Comparison of ENCODE assay signal across 17 cellular contexts in the genomic region with DNA sequence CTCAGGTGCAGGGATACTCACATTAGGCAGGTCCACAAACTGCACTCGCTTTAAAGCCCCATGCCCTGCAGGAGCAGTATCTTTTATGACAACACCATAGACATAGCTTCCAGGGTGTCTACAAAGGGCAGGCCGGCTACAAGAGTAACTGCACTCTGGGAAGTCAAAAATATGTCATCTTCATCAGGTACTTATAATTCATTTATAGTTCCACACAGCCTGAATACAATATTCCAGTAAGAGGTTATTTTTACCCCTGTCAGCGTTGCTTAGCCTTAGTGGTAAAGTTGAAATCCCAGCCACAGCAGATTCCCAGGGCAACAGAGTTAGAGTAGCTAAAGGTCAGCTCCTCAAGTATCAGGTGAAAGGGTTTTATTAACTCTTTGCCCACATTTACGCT.
DNase-seq lines count a peak whose midpoint lies in the region; ATAC-seq and TF ChIP-seq lines count a peak whose summit lies in the region.
"Had no signal": no experiment of that assay in that cellular context is flagged by ENCODE, and none has a peak within 500 bp of the region (broad histone marks: within the 10 kb centered on the region; RNA-seq: fewer than 3 reads in every experiment).

No MANE protein-coding gene starts in this region.

- TF ChIP-seq EP300 in SK-N-SH (IDR thresholded peaks at IDR 0.05; ENCODE audit: borderline replicate concordance in 1 of 2, low read depth in 1 of 2, low read length in 1 of 2): no peak

- H3K9me3 Mint-ChIP-seq in activated T-helper 17 cell treated with anti-CD3 and anti-CD28 coated beads, Interleukin-2, amount 50 U/mL, for 72 hours: no peaks in the 10 kb centered on the region
- no peaks in the 10 kb centered on the region for H3K9me3 Mint-ChIP-seq in nephron
- peaks cover 3% of the 10 kb centered on the region for H3K9me3 Mint-ChIP-seq in stimulated activated memory B cell treated with anti-CD40 and anti-IgM and Interleukin-4, amounts not matched to agents 10 μg/mL and 1 μg/mL and 100 μg/mL, for 72 hours
- H3K9me3 Mint-ChIP-seq in stimulated activated naive B cell treated with anti-CD40 and anti-IgM and Interleukin-4, amounts not matched to agents 10 μg/mL and 1 μg/mL and 100 μg/mL, for 72 hours: no peaks in the 10 kb centered on the region
- H3K9me3 Mint-ChIP-seq: CD4-positive, alpha-beta T cell; GM23338 had no signal

- no peak for ATAC-seq in SK-N-SH treated with all-trans-retinoic acid at 6 μM for 48 hours
- no peak for ATAC-seq in activated T-helper 17 cell treated with anti-CD3 and anti-CD28 coated beads, Interleukin-2, amount 50 U/mL, for 72 hours (replicated peaks)
- peak; percentile 24 for ATAC-seq in stimulated activated memory B cell treated with anti-CD40 and anti-IgM and Interleukin-4, amounts not matched to agents 10 μg/mL and 1 μg/mL and 100 μg/mL, for 72 hours
- ATAC-seq in HG02623 (IDR thresholded peaks at IDR 0.05; ENCODE audit: unreplicated experiment): no peak
- no peak for ATAC-seq in stimulated activated naive B cell treated with anti-CD40 and anti-IgM and Interleukin-4, amounts not matched to agents 10 μg/mL and 1 μg/mL and 100 μg/mL, for 72 hours (replicated peaks)
- ATAC-seq: A549, GM23338 had no signal

- TF ChIP-seq RAD21 in SK-N-SH (IDR thresholded peaks at IDR 0.05; ENCODE audit: low read length): no peak

- DNase-seq in SK-N-SH: no peak
- DNase-seq in NCI-H82 (lab: John Stamatoyannopoulos, UW): no peak
- DNase-seq in stimulated activated naive B cell treated with anti-CD40 and anti-IgM and Interleukin-4, amounts not matched to agents 10 μg/mL and 1 μg/mL and 100 μg/mL, for 72 hours: no peak
- DNase-seq: AML-193; Caco-2; CD4-positive, alpha-beta T cell; GDM1; HCEC 1CT had no signal

- peaks cover 0 to 20% of the 10 kb centered on the region in 2 experiments; a peak in 2 of 4 replicates for H3K4me1 ChIP-seq in SK-N-SH (ENCODE audit: control insufficient read depth in 1 of 2, insufficient read depth in 2 of 2, low read depth in 1 of 2, low read length in 1 of 2)
- H3K4me1 ChIP-seq: A549, Caco-2 had no signal

- no peak overlapping the region for H3K4me3 Mint-ChIP-seq in activated T-helper 17 cell treated with anti-CD3 and anti-CD28 coated beads, Interleukin-2, amount 50 U/mL, for 72 hours
- H3K4me3 Mint-ChIP-seq in nephron: no peak overlapping the region
- no peak overlapping the region for H3K4me3 Mint-ChIP-seq in stimulated activated memory B cell treated with anti-CD40 and anti-IgM and Interleukin-4, amounts not matched to agents 10 μg/mL and 1 μg/mL and 100 μg/mL, for 72 hours
- no peak overlapping the region for H3K4me3 Mint-ChIP-seq in stimulated activated naive B cell treated with anti-CD40 and anti-IgM and Interleukin-4, amounts not matched to agents 10 μg/mL and 1 μg/mL and 100 μg/mL, for 72 hours
- H3K4me3 Mint-ChIP-seq: CD4-positive, alpha-beta T cell; GM23338 had no signal

- H3K4me3 ChIP-seq in SK-N-SH (ENCODE audit: low read depth in 2 of 2, low read length in 1 of 2): no peak overlapping the region
- H3K4me3 ChIP-seq: A549, GM23338 had no signal

- H3K27ac Mint-ChIP-seq in activated T-helper 17 cell treated with anti-CD3 and anti-CD28 coated beads, Interleukin-2, amount 50 U/mL, for 72 hours: peak overlapping the region; percentile 12
- H3K27ac Mint-ChIP-seq in nephron: peak overlapping the region; percentile 37 to 89 (median 61)
- H3K27ac Mint-ChIP-seq in stimulated activated memory B cell treated with anti-CD40 and anti-IgM and Interleukin-4, amounts not matched to agents 10 μg/mL and 1 μg/mL and 100 μg/mL, for 72 hours: no peak overlapping the region
- H3K27ac Mint-ChIP-seq in stimulated activated naive B cell treated with anti-CD40 and anti-IgM and Interleukin-4, amounts not matched to agents 10 μg/mL and 1 μg/mL and 100 μg/mL, for 72 hours: no peak overlapping the region
- H3K27ac Mint-ChIP-seq: CD4-positive, alpha-beta T cell; GM23338 had no signal

- no peaks in the 10 kb centered on the region for H3K36me3 ChIP-seq in SK-N-SH (replicated peaks in 1 of 2; ENCODE audit: control insufficient read depth in 1 of 2, insufficient read depth in 2 of 2, low read length in 1 of 2)

- H3K4me2 ChIP-seq in SK-N-SH: no peak overlapping the region
- H3K4me2 ChIP-seq: A549, GM23338 had no signal

- peaks cover 1% of the 10 kb centered on the region for H3K36me3 Mint-ChIP-seq in activated T-helper 17 cell treated with anti-CD3 and anti-CD28 coated beads, Interleukin-2, amount 50 U/mL, for 72 hours (ENCODE audit: low read depth)
- no peaks in the 10 kb centered on the region for H3K36me3 Mint-ChIP-seq in nephron (ENCODE audit: low read depth)
- no peaks in the 10 kb centered on the region for H3K36me3 Mint-ChIP-seq in stimulated activated memory B cell treated with anti-CD40 and anti-IgM and Interleukin-4, amounts not matched to agents 10 μg/mL and 1 μg/mL and 100 μg/mL, for 72 hours
- H3K36me3 Mint-ChIP-seq in stimulated activated naive B cell treated with anti-CD40 and anti-IgM and Interleukin-4, amounts not matched to agents 10 μg/mL and 1 μg/mL and 100 μg/mL, for 72 hours: no peaks in the 10 kb centered on the region

- H3K79me2 ChIP-seq in SK-N-SH (ENCODE audit: insufficient read depth): no peaks in the 10 kb centered on the region; the same call in 1 of the 2 replicates

- no peak overlapping the region for H3K9ac ChIP-seq in SK-N-SH

- H3K9me3 ChIP-seq in SK-N-SH: no peaks in the 10 kb centered on the region
- H3K9me3 ChIP-seq: Caco-2 had no signal

- WGBS in SK-N-SH (ENCODE audit: low lambda C conversion rate): 80% methylated on average over 4 of the region's 4 CpGs

- POLR2A ChIA-PET in SK-N-SH (lab: Yijun Ruan, JAX): no interaction called here

- H3K27me3 ChIP-seq in SK-N-SH (ENCODE audit: insufficient read depth): no peaks in the 10 kb centered on the region

- no peaks in the 10 kb centered on the region for H3K27me3 Mint-ChIP-seq in activated T-helper 17 cell treated with anti-CD3 and anti-CD28 coated beads, Interleukin-2, amount 50 U/mL, for 72 hours
- no peaks in the 10 kb centered on the region for H3K27me3 Mint-ChIP-seq in nephron (ENCODE audit: low read depth)
- peaks cover 24% of the 10 kb centered on the region for H3K27me3 Mint-ChIP-seq in stimulated activated memory B cell treated with anti-CD40 and anti-IgM and Interleukin-4, amounts not matched to agents 10 μg/mL and 1 μg/mL and 100 μg/mL, for 72 hours
- H3K27me3 Mint-ChIP-seq in stimulated activated naive B cell treated with anti-CD40 and anti-IgM and Interleukin-4, amounts not matched to agents 10 μg/mL and 1 μg/mL and 100 μg/mL, for 72 hours: no peaks in the 10 kb centered on the region

- no peaks in the 10 kb centered on the region for H3K4me1 Mint-ChIP-seq in activated T-helper 17 cell treated with anti-CD3 and anti-CD28 coated beads, Interleukin-2, amount 50 U/mL, for 72 hours
- peaks cover 24% of the 10 kb centered on the region for H3K4me1 Mint-ChIP-seq in nephron
- no peaks in the 10 kb centered on the region for H3K4me1 Mint-ChIP-seq in stimulated activated memory B cell treated with anti-CD40 and anti-IgM and Interleukin-4, amounts not matched to agents 10 μg/mL and 1 μg/mL and 100 μg/mL, for 72 hours
- no peaks in the 10 kb centered on the region for H3K4me1 Mint-ChIP-seq in stimulated activated naive B cell treated with anti-CD40 and anti-IgM and Interleukin-4, amounts not matched to agents 10 μg/mL and 1 μg/mL and 100 μg/mL, for 72 hours
- H3K4me1 Mint-ChIP-seq: GM23338 had no signal

- CTCF ChIA-PET in SK-N-SH (lab: Yijun Ruan, JAX): interaction anchor here (0.7 to 2.1 kb wide), 5 partner anchors 9 to 212 kb away, joined by 3 to 8 read pairs (median 3); no protein-coding TSS in a partner anchor

- H4K20me1 ChIP-seq in SK-N-SH (ENCODE audit: insufficient read depth): no peaks in the 10 kb centered on the region

- H3F3A ChIP-seq in SK-N-SH (replicated peaks; ENCODE audit: insufficient read depth): peaks cover 15% of the 10 kb centered on the region

- no peaks in the 10 kb centered on the region for H3K9me2 ChIP-seq in SK-N-SH

- no peak for TF ChIP-seq CTCF in SK-N-SH (IDR thresholded peaks at IDR 0.05)
- TF ChIP-seq CTCF in nephron (IDR thresholded peaks at IDR 0.05; ENCODE audit: unreplicated experiment in 3 of 3): no peak

- no peak overlapping the region for H2AFZ ChIP-seq in SK-N-SH (ENCODE audit: low read depth)
- H2AFZ ChIP-seq: GM23338 had no signal

- no peak overlapping the region for H3K27ac ChIP-seq in SK-N-SH (ENCODE audit: low read depth in 2 of 2, low read length in 1 of 2)
- H3K27ac ChIP-seq: 22Rv1, A549, C4-2B had no signal

TF ChIP-seq in SK-N-SH treated with all-trans-retinoic acid at 6 μM for 48 hours, 23 proteins besides CTCF, POLR2A, EP300 and RAD21:
- 0 out of 2 replicates have a peak, but pooled peaks have one; percentile 23 for TF ChIP-seq ZNF70 (CRISPR knock-in tag; IDR thresholded peaks at IDR 0.05)
- TF ChIP-seq OSR1 (CRISPR knock-in tag; IDR thresholded peaks at IDR 0.05): no peak

TF ChIP-seq in SK-N-SH, 30 proteins besides CTCF, POLR2A, EP300 and RAD21 (continues in another document):
- TF ChIP-seq, protein P1, sequence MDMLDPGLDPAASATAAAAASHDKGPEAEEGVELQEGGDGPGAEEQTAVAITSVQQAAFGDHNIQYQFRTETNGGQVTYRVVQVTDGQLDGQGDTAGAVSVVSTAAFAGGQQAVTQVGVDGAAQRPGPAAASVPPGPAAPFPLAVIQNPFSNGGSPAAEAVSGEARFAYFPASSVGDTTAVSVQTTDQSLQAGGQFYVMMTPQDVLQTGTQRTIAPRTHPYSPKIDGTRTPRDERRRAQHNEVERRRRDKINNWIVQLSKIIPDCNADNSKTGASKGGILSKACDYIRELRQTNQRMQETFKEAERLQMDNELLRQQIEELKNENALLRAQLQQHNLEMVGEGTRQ (IDR thresholded peaks at IDR 0.05; ENCODE audit: borderline replicate concordance, low read depth, low read length): no peak
- TF ChIP-seq GATA2 (CRISPR knock-in tag; IDR thresholded peaks at IDR 0.05) (no peak), GABPA (IDR thresholded peaks at IDR 0.05; ENCODE audit: low read depth) (no peak), CHD2 (IDR thresholded peaks at IDR 0.05; ENCODE audit: low read length, partially characterized antibody) (no peak), JUND (IDR thresholded peaks at IDR 0.05) (no peak), MAX (IDR thresholded peaks at IDR 0.05; ENCODE audit: low read depth) (no peak)
- TF ChIP-seq, protein P2, sequence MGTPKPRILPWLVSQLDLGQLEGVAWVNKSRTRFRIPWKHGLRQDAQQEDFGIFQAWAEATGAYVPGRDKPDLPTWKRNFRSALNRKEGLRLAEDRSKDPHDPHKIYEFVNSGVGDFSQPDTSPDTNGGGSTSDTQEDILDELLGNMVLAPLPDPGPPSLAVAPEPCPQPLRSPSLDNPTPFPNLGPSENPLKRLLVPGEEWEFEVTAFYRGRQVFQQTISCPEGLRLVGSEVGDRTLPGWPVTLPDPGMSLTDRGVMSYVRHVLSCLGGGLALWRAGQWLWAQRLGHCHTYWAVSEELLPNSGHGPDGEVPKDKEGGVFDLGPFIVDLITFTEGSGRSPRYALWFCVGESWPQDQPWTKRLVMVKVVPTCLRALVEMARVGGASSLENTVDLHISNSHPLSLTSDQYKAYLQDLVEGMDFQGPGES (IDR thresholded peaks at IDR 0.05; ENCODE audit: low read depth, low read length): no peak

Comparison
In these comparisons a context has a peak if more than half of its experiments do, and no peak if none do; other contexts are left out.
1. H3K27ac Mint-ChIP-seq: peak in activated T-helper 17 cell treated with anti-CD3 and anti-CD28 coated beads, Interleukin-2, amount 50 U/mL, for 72 hours (single experiment) and nephron (3 of 3); none in stimulated activated memory B cell treated with anti-CD40 and anti-IgM and Interleukin-4, amounts not matched to agents 10 μg/mL and 1 μg/mL and 100 μg/mL, for 72 hours (single experiment) and stimulated activated naive B cell treated with anti-CD40 and anti-IgM and Interleukin-4, amounts not matched to agents 10 μg/mL and 1 μg/mL and 100 μg/mL, for 72 hours (single experiment).